In the genomic region with DNA sequence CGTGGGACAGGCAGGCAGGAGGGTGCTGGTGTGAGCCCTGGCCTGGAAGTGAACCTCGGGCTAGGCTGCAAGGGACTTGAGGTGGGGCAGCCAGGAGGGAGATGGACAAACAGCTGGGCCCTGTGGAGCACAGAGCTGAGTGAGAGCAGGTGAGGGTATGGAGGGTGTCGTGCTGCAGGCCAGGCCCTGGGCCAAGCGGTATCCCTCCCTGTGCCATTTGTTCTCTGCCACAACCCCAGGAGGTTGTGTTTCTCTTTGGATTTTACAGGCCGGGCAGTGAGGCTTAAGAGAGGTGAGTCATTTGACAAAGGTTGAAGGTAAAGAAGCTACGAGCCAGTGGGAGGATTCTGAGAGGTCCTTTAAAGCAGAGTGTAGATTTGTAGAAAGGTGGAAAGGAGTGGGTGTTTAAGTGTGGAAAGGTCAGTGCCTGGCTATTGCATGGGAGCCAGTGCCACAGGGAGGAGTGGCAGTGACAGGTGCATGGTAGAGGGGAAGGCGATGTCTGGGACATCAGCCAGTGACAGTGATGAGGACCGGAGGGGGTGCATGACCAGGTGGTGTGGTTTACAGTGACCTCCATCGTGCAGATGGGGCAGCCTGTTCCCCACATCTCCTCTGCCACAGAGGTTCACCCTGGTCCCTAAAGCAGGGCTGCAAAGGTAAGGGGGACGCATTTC, we compare ENCODE assay signal across 14 cellular contexts. TPM values are rescaled to one million over a fixed set of nuclear protein-coding genes. Genes with fewer than 3 reads are reported as not detected.
DNase-seq lines count a peak whose midpoint lies in the region; ATAC-seq, FAIRE-seq and TF ChIP-seq lines count a peak whose summit lies in the region.
"Had no signal": no experiment of that assay in that cellular context is flagged by ENCODE, and none has a peak within 500 bp of the region (broad histone marks: within the 10 kb centered on the region; RNA-seq: fewer than 3 reads in every experiment).

No MANE protein-coding gene starts in this region.

- H3K36me3 Mint-ChIP-seq in glutamatergic neuron (ENCODE audit: unreplicated experiment), result no peaks in the 10 kb centered on the region
- no peaks in the 10 kb centered on the region for H3K36me3 Mint-ChIP-seq in activated naive CD4-positive, alpha-beta T cell treated with anti-CD3 and anti-CD28 coated beads, Interleukin-2, amount 50 U/mL, for 72 hours
- no peaks in the 10 kb centered on the region for H3K36me3 Mint-ChIP-seq in CD14-positive monocyte
- H3K36me3 Mint-ChIP-seq: CD4-positive, CD25-positive, alpha-beta regulatory T cell had no signal

- no peak for TF ChIP-seq POLR2A in prostate gland (IDR thresholded peaks at IDR 0.05)

- H3K4me1 Mint-ChIP-seq in glutamatergic neuron (ENCODE audit: low read depth, unreplicated experiment) (peaks cover 9% of the 10 kb centered on the region), CD14-positive monocyte (no peaks in the 10 kb centered on the region)
- H3K4me1 Mint-ChIP-seq: CD4-positive, CD25-positive, alpha-beta regulatory T cell had no signal

- no peak for TF ChIP-seq CTCF in glutamatergic neuron (IDR thresholded peaks at IDR 0.05; ENCODE audit: partially characterized antibody, unreplicated experiment)
- no peak for TF ChIP-seq CTCF in prostate gland (IDR thresholded peaks at IDR 0.05)
- no peak for TF ChIP-seq CTCF in CD14-positive monocyte (IDR thresholded peaks at IDR 0.05)

- intact Hi-C loops in prostate gland (cut with DNase I) (no loop called here), CD14-positive monocyte (cut with micrococcal nuclease) (no loop called here)

- H3K27ac Mint-ChIP-seq in glutamatergic neuron (ENCODE audit: unreplicated experiment) (peak overlapping the region; percentile 17), CD14-positive monocyte (no peak overlapping the region)
- H3K27ac Mint-ChIP-seq in activated naive CD4-positive, alpha-beta T cell treated with anti-CD3 and anti-CD28 coated beads, Interleukin-2, amount 50 U/mL, for 72 hours, result no peak overlapping the region
- H3K27ac Mint-ChIP-seq: CD4-positive, CD25-positive, alpha-beta regulatory T cell had no signal

- H3K4me3 Mint-ChIP-seq in glutamatergic neuron (ENCODE audit: unreplicated experiment) (peak overlapping the region; percentile 4), CD14-positive monocyte (no peak overlapping the region)
- H3K4me3 Mint-ChIP-seq: CD4-positive, CD25-positive, alpha-beta regulatory T cell had no signal

- H3K27me3 Mint-ChIP-seq in glutamatergic neuron (ENCODE audit: unreplicated experiment), result peaks cover 5% of the 10 kb centered on the region
- H3K27me3 Mint-ChIP-seq in CD14-positive monocyte (ENCODE audit: low read depth in 3 of 3), result peaks cover 0 to 7% (median 2%) of the 10 kb centered on the region in 3 donors

- no peaks in the 10 kb centered on the region for H3K9me3 ChIP-seq in prostate gland

- 66% methylated on average over 10 of the region's 10 CpGs for WGBS in prostate gland

- H3K36me3 ChIP-seq in prostate gland, result peaks cover 2 to 5% of the 10 kb centered on the region in 2 donors

- peak; percentile 31 for DNase-seq in ELR (ENCODE audit: low read depth)
- DNase-seq in RPMI8226, result peak; percentile 18
- DNase-seq in glutamatergic neuron, result no peak
- DNase-seq in prostate gland (ENCODE audit: low spot score), result no peak
- DNase-seq in activated naive CD4-positive, alpha-beta T cell treated with anti-CD3 and anti-CD28 coated beads, Interleukin-2, amount 50 U/mL, for 72 hours (ENCODE audit: low spot score in 2 of 2), result no peak
- no peak for DNase-seq in HTR-8/SVneo (ENCODE audit: insufficient read length, low spot score)
- no peak for DNase-seq in CD14-positive monocyte (ENCODE audit: low spot score)
- DNase-seq: activated effector memory CD4-positive, alpha-beta T cell treated with anti-CD3 and anti-CD28 coated beads, Interleukin-2, amount 50 U/mL, for 16 hours; effector CD8-positive, alpha-beta T cell; NK-92 treated with Interleukin-12 subunit alpha and Interleukin-12 subunit beta, amount 100 ng/mL, for 24 hours had no signal

- H3K4me3 ChIP-seq in prostate gland, result no peak overlapping the region
- H3K4me3 ChIP-seq: GM12878 had no signal

- no peaks in the 10 kb centered on the region for H3K27me3 ChIP-seq in prostate gland (replicated peaks; ENCODE audit: insufficient read depth)

- H3K27ac ChIP-seq in prostate gland, result peak overlapping the region; percentile 40 to 56
- H3K27ac ChIP-seq: VCaP had no signal

- H3K9me3 Mint-ChIP-seq in glutamatergic neuron (ENCODE audit: unreplicated experiment), result no peaks in the 10 kb centered on the region
- H3K9me3 Mint-ChIP-seq in activated naive CD4-positive, alpha-beta T cell treated with anti-CD3 and anti-CD28 coated beads, Interleukin-2, amount 50 U/mL, for 72 hours, result no peaks in the 10 kb centered on the region
- no peaks in the 10 kb centered on the region for H3K9me3 Mint-ChIP-seq in CD14-positive monocyte
- H3K9me3 Mint-ChIP-seq: CD4-positive, CD25-positive, alpha-beta regulatory T cell had no signal

- ATAC-seq in activated naive CD4-positive, alpha-beta T cell treated with anti-CD3 and anti-CD28 coated beads, Interleukin-2, amount 50 U/mL, for 72 hours, result no peak
- no peak for ATAC-seq in HG02759 (IDR thresholded peaks at IDR 0.05; ENCODE audit: unreplicated experiment)

- FAIRE-seq in HTR-8/SVneo (lab: Jason Lieb, UNC), result no peak
- FAIRE-seq: GM12878 had no signal

- peaks cover 12% of the 10 kb centered on the region for H3K4me1 ChIP-seq in prostate gland (replicated peaks)

RNA-seq across cellular contexts. Expression of a gene that starts 39.8 kb away (rescaled TPM):
- total RNA-seq in glutamatergic neuron (ENCODE audit: unreplicated experiment) (5.0 TPM), prostate gland (100 to 1,000 TPM; 228 to 266 TPM)
- total RNA-seq in activated naive CD4-positive, alpha-beta T cell treated with anti-CD3 and anti-CD28 coated beads, Interleukin-2, amount 50 U/mL, for 72 hours, result 1 to 10 TPM in 1 of 2 donors, under 1 TPM in 1; 0.23 to 2.5 TPM
- polyA plus RNA-seq in CD14-positive monocyte, result 1 to 10 TPM; 3.2 to 3.8 TPM

Comparison
In these comparisons a context has a peak if more than half of its experiments do, and no peak if none do; other contexts are left out.
1. DNase-seq: peak in ELR (single experiment) and RPMI8226 (single experiment); none in glutamatergic neuron (single experiment), prostate gland (single experiment), activated naive CD4-positive, alpha-beta T cell treated with anti-CD3 and anti-CD28 coated beads, Interleukin-2, amount 50 U/mL, for 72 hours (0 of 2), HTR-8/SVneo (single experiment) and CD14-positive monocyte (single experiment).
2. RNA of a gene that starts 39.8 kb away (total RNA-seq): 228 to 266 TPM in prostate gland; 5.0 TPM in glutamatergic neuron (single experiment) and 0.23 to 2.5 TPM in activated naive CD4-positive, alpha-beta T cell treated with anti-CD3 and anti-CD28 coated beads, Interleukin-2, amount 50 U/mL, for 72 hours; every median in the first group is over 10 times any median in the second.